ENCODE assay signal across 8 cellular contexts in the genomic region with DNA sequence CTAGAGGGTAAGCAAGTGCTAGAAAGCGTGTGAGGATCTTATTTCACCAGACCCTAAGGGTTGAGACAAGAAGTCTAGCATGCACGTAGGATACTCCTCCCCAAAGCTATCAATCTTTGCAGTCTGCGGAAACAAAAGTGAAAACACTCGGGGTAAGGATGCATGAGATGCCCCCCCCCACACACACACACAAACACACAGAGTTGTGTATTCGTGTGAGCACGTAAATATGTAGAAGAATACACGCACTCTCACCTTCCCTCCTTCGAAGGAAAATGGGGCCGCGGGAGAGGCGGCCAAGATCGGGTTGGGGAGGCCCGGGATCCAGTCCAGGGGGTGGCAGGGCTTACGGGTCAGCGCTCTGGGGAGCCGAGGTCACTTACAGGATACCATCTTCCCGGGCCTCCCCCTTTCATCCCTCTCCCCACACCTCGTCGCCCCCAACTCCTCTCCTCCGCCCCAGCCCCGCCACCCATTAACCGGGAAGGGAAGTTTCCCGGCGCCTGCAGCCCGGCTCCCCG. TPM values are rescaled to one million over a fixed set of nuclear protein-coding genes. Genes with fewer than 3 reads are reported as not detected.
DNase-seq lines count a peak whose midpoint lies in the region; TF ChIP-seq lines count a peak whose summit lies in the region.

No MANE protein-coding gene starts in this region.

- CTCF ChIA-PET in activated CD4-positive, alpha-beta memory T cell treated with anti-CD3 and anti-CD28 coated beads, Interleukin-2, amount 10 ng/mL, durations not matched to agents 7 days and 5 days (lab: Charles Lee), result interaction anchor here (1.0 to 1.5 kb wide), 4 partner anchors 9 to 95 kb away, joined by 3 to 4 read pairs (median 3); partner anchors contain the start of gene CREM

- H3K4me1 ChIP-seq in neutrophil (ENCODE audit: control insufficient read depth in 1 of 2, insufficient read depth in 1 of 2, low read depth in 1 of 2, low read length in 1 of 2), result peaks cover 22% of the 10 kb centered on the region in 2 experiments

- H3K4me3 Mint-ChIP-seq in activated CD4-positive, alpha-beta memory T cell treated with anti-CD3 and anti-CD28 coated beads, Interleukin-2, amount 10 ng/mL, durations not matched to agents 7 days and 5 days, result peak overlapping the region; percentile 91

- no peaks in the 10 kb centered on the region for H3K27me3 Mint-ChIP-seq in activated CD4-positive, alpha-beta memory T cell treated with anti-CD3 and anti-CD28 coated beads, Interleukin-2, amount 10 ng/mL, durations not matched to agents 7 days and 5 days

- peaks cover 24% of the 10 kb centered on the region for H3K36me3 Mint-ChIP-seq in activated CD4-positive, alpha-beta memory T cell treated with anti-CD3 and anti-CD28 coated beads, Interleukin-2, amount 10 ng/mL, durations not matched to agents 7 days and 5 days (ENCODE audit: low read depth)

- H3K27ac ChIP-seq in HL-60 (replicated peaks), result peak overlapping the region; percentile 98
- H3K27ac ChIP-seq in neutrophil, result peak overlapping the region; percentile 98

- no peaks in the 10 kb centered on the region for H3K27me3 ChIP-seq in HL-60 (ENCODE audit: insufficient read depth, poor library complexity, severe bottlenecking)
- peaks cover 5% of the 10 kb centered on the region for H3K27me3 ChIP-seq in neutrophil

- no peaks in the 10 kb centered on the region for H3K9me3 ChIP-seq in neutrophil

- no peaks in the 10 kb centered on the region for H3K36me3 ChIP-seq in neutrophil

- peaks cover 6% of the 10 kb centered on the region for H3K9me3 Mint-ChIP-seq in activated CD4-positive, alpha-beta memory T cell treated with anti-CD3 and anti-CD28 coated beads, Interleukin-2, amount 10 ng/mL, durations not matched to agents 7 days and 5 days

- H3K4me3 ChIP-seq in HL-60 (replicated peaks; ENCODE audit: insufficient read depth, low read length), result peak overlapping the region; percentile 97
- H3K4me3 ChIP-seq in foreskin fibroblast (ENCODE audit: low read depth in 1 of 2, low read length in 2 of 2), result peak overlapping the region; percentile 69 to 90
- peak overlapping the region; percentile 73 to 88 for H3K4me3 ChIP-seq in neutrophil (ENCODE audit: low read depth in 1 of 2, low read length in 1 of 2)

- POLR2A ChIA-PET in activated CD4-positive, alpha-beta memory T cell treated with anti-CD3 and anti-CD28 coated beads, Interleukin-2, amount 10 ng/mL, durations not matched to agents 7 days and 5 days (lab: Charles Lee), result interaction anchor here (0.7 to 3.6 kb wide), 11 partner anchors 10 to 119 kb away, joined by 3 to 24 read pairs (median 4); partner anchors contain the start of gene CREM

- H3K27ac Mint-ChIP-seq in activated CD4-positive, alpha-beta memory T cell treated with anti-CD3 and anti-CD28 coated beads, Interleukin-2, amount 10 ng/mL, durations not matched to agents 7 days and 5 days, result peak overlapping the region; percentile 88

- H3K4me1 Mint-ChIP-seq in activated CD4-positive, alpha-beta memory T cell treated with anti-CD3 and anti-CD28 coated beads, Interleukin-2, amount 10 ng/mL, durations not matched to agents 7 days and 5 days, result peaks cover 40% of the 10 kb centered on the region

- peak; percentile 45 for DNase-seq in GM03348 (ENCODE audit: low spot score)
- peak; percentile 61 for DNase-seq in GM20000 (ENCODE audit: low spot score)
- peak; percentile 1 to 11 for DNase-seq in HL-60 (ENCODE audit: low read depth in 1 of 2, low spot score in 1 of 2)
- peak; percentile 21 for DNase-seq in activated CD4-positive, alpha-beta memory T cell treated with anti-CD3 and anti-CD28 coated beads, Interleukin-2, amount 10 ng/mL, durations not matched to agents 7 days and 5 days
- DNase-seq in foreskin fibroblast, result peak in 1 of 2 donors; percentile 21
- no peak for DNase-seq in NCI-H128 (lab: John Stamatoyannopoulos, UW; ENCODE audit: unreplicated experiment)
- no peak for DNase-seq in NCI-H1092 treated with DMSO at 0.1 percent for 48 hours (lab: John Stamatoyannopoulos, UW)

- no peak for TF ChIP-seq CTCF in GM20000 (IDR thresholded peaks at IDR 0.05; ENCODE audit: extremely low read depth, missing control alignments)
- TF ChIP-seq CTCF in HL-60 (IDR thresholded peaks at IDR 0.05; ENCODE audit: insufficient read depth, low read length), result no peak
- TF ChIP-seq CTCF in foreskin fibroblast (IDR thresholded peaks at IDR 0.05; ENCODE audit: low read depth, low read length), result no peak
- TF ChIP-seq CTCF in neutrophil (IDR thresholded peaks at IDR 0.05), result no peak

RNA-seq across cellular contexts. Expression of gene CUL2, which starts 0.4 kb away (rescaled TPM):
- total RNA-seq in activated CD4-positive, alpha-beta memory T cell treated with anti-CD3 and anti-CD28 coated beads, Interleukin-2, amount 10 ng/mL, durations not matched to agents 7 days and 5 days, result 10 to 100 TPM; 30.6 to 34.3 TPM

RNA-seq across cellular contexts. Expression of gene CREM, which starts 36.9 kb away (rescaled TPM):
- 100 to 1,000 TPM; 154 to 157 TPM for total RNA-seq in activated CD4-positive, alpha-beta memory T cell treated with anti-CD3 and anti-CD28 coated beads, Interleukin-2, amount 10 ng/mL, durations not matched to agents 7 days and 5 days

Comparison
In these comparisons a context has a peak if more than half of its experiments do, and no peak if none do; other contexts are left out.
1. DNase-seq: peak in GM03348 (single experiment), GM20000 (single experiment), HL-60 (2 of 2) and activated CD4-positive, alpha-beta memory T cell treated with anti-CD3 and anti-CD28 coated beads, Interleukin-2, amount 10 ng/mL, durations not matched to agents 7 days and 5 days (single experiment); none in NCI-H128 (single experiment) and NCI-H1092 treated with DMSO at 0.1 percent for 48 hours (single experiment).
2. Peak in every context shown above with its lines, with median percentiles within 50 percentile points of each other: H3K4me3 ChIP-seq.